ENCODE assay signal across 35 cellular contexts in genomic region chr13:24222756-24223155, GRCh38.
"Had no signal": no experiment of that assay in that cellular context is flagged by ENCODE, and none has a peak within 500 bp of the region (broad histone marks: within the 10 kb centered on the region; RNA-seq: fewer than 3 reads in every experiment).

No MANE protein-coding gene starts in this region.

- H3K27me3 Mint-ChIP-seq: activated CD4-positive, alpha-beta memory T cell treated with anti-CD3 and anti-CD28 coated beads for 36 hours; activated CD4-positive, alpha-beta T cell treated with anti-CD3 and anti-CD28 coated beads, Interleukin-2, amount 10 ng/mL, durations not matched to agents 7 days and 5 days; activated CD8-positive, alpha-beta memory T cell treated with anti-CD3 and anti-CD28 coated beads, Interleukin-2, amount 10 ng/mL, durations not matched to agents 7 days and 5 days; activated naive CD4-positive, alpha-beta T cell treated with anti-CD3 and anti-CD28 coated beads, Interleukin-2, amount 50 U/mL, for 24 hours; activated naive CD8-positive, alpha-beta T cell treated with anti-CD3 and anti-CD28 coated beads for 36 hours; activated naive CD8-positive, alpha-beta T cell treated with anti-CD3 and anti-CD28 coated beads, Interleukin-2, amount 50 U/mL, for 24 hours; central memory CD8-positive, alpha-beta T cell had no signal

- H3K27ac Mint-ChIP-seq: activated CD4-positive, alpha-beta memory T cell treated with anti-CD3 and anti-CD28 coated beads for 36 hours; activated CD4-positive, alpha-beta T cell treated with anti-CD3 and anti-CD28 coated beads, Interleukin-2, amount 10 ng/mL, durations not matched to agents 7 days and 5 days; activated CD8-positive, alpha-beta memory T cell treated with anti-CD3 and anti-CD28 coated beads, Interleukin-2, amount 10 ng/mL, durations not matched to agents 7 days and 5 days; activated CD8-positive, alpha-beta T cell treated with anti-CD3 and anti-CD28 coated beads, Interleukin-2, amount 10 ng/mL, durations not matched to agents 7 days and 5 days; activated naive CD4-positive, alpha-beta T cell treated with anti-CD3 and anti-CD28 coated beads for 36 hours; activated naive CD4-positive, alpha-beta T cell treated with anti-CD3 and anti-CD28 coated beads, Interleukin-2, amount 50 U/mL, for 24 hours; activated naive CD8-positive, alpha-beta T cell treated with anti-CD3 and anti-CD28 coated beads for 36 hours; activated naive CD8-positive, alpha-beta T cell treated with anti-CD3 and anti-CD28 coated beads, Interleukin-2, amount 50 U/mL, for 24 hours; activated T-helper 1 cell treated with anti-CD3 and anti-CD28 coated beads, Interleukin-12 subunit alpha, Interleukin-12 subunit beta, Interleukin-2, Interleukin-4 antibody, amounts not matched to agents 30 ng/mL and 10 ng/mL and 1 ng/mL, durations not matched to agents 14 hours and 24 hours and 36 hours; activated T-helper 2 cell treated with anti-CD3 and anti-CD28 coated beads, Interferon-gamma antibody, Interleukin-2, Interleukin-4, amounts not matched to agents 10 μg/mL and 5 μg/mL and 100 μg/mL, durations not matched to agents 14 hours and 24 hours and 36 hours; WTC11 had no signal

- DNase-seq: activated CD4-positive, alpha-beta memory T cell treated with anti-CD3 and anti-CD28 coated beads for 36 hours; activated CD4-positive, alpha-beta T cell treated with anti-CD3 and anti-CD28 coated beads for 1 hour; activated CD4-positive, alpha-beta T cell treated with anti-CD3 and anti-CD28 coated beads for 4 hours; activated CD4-positive, alpha-beta T cell treated with anti-CD3 and anti-CD28 coated beads, Interleukin-2, amount 10 ng/mL, durations not matched to agents 7 days and 5 days; activated CD8-positive, alpha-beta memory T cell treated with anti-CD3 and anti-CD28 coated beads, Interleukin-2, amount 10 ng/mL, durations not matched to agents 7 days and 5 days; activated CD8-positive, alpha-beta memory T cell treated with anti-CD3 and anti-CD28 coated beads, Interleukin-2, amount 50 U/mL, for 4 hours; activated CD8-positive, alpha-beta T cell treated with anti-CD3 and anti-CD28 coated beads, Interleukin-2, amount 10 ng/mL, durations not matched to agents 7 days and 5 days; activated effector memory CD4-positive, alpha-beta T cell treated with anti-CD3 and anti-CD28 coated beads, Interleukin-2, amount 50 U/mL, for 16 hours; activated naive CD4-positive, alpha-beta T cell treated with anti-CD3 and anti-CD28 coated beads for 36 hours; activated naive CD8-positive, alpha-beta T cell treated with anti-CD3 and anti-CD28 coated beads for 36 hours; activated naive CD8-positive, alpha-beta T cell treated with anti-CD3 and anti-CD28 coated beads, Interleukin-2, amount 50 U/mL, for 24 hours; activated T-cell treated with anti-CD3 and anti-CD28 coated beads, Interleukin-2, amount 50 U/mL, for 1 hour; activated T-cell treated with anti-CD3 and anti-CD28 coated beads, Interleukin-2, amount 50 U/mL, for 48 hours; adrenal gland; brain microvascular endothelial cell; cortex of kidney; dermis blood vessel endothelial cell; effector CD8-positive, alpha-beta T cell; esophagus squamous epithelium; foreskin melanocyte; heart right ventricle; T-helper 2 cell had no signal

- H3K27ac ChIP-seq: ascending aorta, brain microvascular endothelial cell, epithelial cell of prostate, esophagus squamous epithelium, gastroesophageal sphincter, VCaP had no signal

- ATAC-seq: activated CD8-positive, alpha-beta memory T cell treated with anti-CD3 and anti-CD28 coated beads, Interleukin-2, amount 10 ng/mL, durations not matched to agents 7 days and 5 days; activated CD8-positive, alpha-beta T cell treated with anti-CD3 and anti-CD28 coated beads, Interleukin-2, amount 10 ng/mL, durations not matched to agents 7 days and 5 days; activated naive CD8-positive, alpha-beta T cell treated with anti-CD3 and anti-CD28 coated beads, Interleukin-2, amount 50 U/mL, for 24 hours; gastroesophageal sphincter; heart right ventricle; WTC11 had no signal

- H3K4me1 ChIP-seq: ascending aorta, gastroesophageal sphincter had no signal

- H3K27me3 ChIP-seq: adrenal gland, ascending aorta, brain microvascular endothelial cell, esophagus squamous epithelium, gastroesophageal sphincter, heart right ventricle had no signal

- H3K9me3 Mint-ChIP-seq: activated CD4-positive, alpha-beta memory T cell treated with anti-CD3 and anti-CD28 coated beads for 36 hours; activated CD4-positive, alpha-beta T cell treated with anti-CD3 and anti-CD28 coated beads, Interleukin-2, amount 10 ng/mL, durations not matched to agents 7 days and 5 days; activated naive CD4-positive, alpha-beta T cell treated with anti-CD3 and anti-CD28 coated beads for 36 hours; activated naive CD4-positive, alpha-beta T cell treated with anti-CD3 and anti-CD28 coated beads, Interleukin-2, amount 50 U/mL, for 24 hours; activated naive CD8-positive, alpha-beta T cell treated with anti-CD3 and anti-CD28 coated beads for 36 hours; activated naive CD8-positive, alpha-beta T cell treated with anti-CD3 and anti-CD28 coated beads, Interleukin-2, amount 50 U/mL, for 24 hours; activated T-helper 1 cell treated with anti-CD3 and anti-CD28 coated beads, Interleukin-12 subunit alpha, Interleukin-12 subunit beta, Interleukin-2, Interleukin-4 antibody, amounts not matched to agents 30 ng/mL and 10 ng/mL and 1 ng/mL, durations not matched to agents 14 hours and 24 hours and 36 hours; activated T-helper 2 cell treated with anti-CD3 and anti-CD28 coated beads, Interferon-gamma antibody, Interleukin-2, Interleukin-4, amounts not matched to agents 10 μg/mL and 5 μg/mL and 100 μg/mL, durations not matched to agents 14 hours and 24 hours and 36 hours; central memory CD8-positive, alpha-beta T cell; WTC11 had no signal

- FAIRE-seq: bronchial epithelial cell, colon, endometrium, endothelial cell of umbilical vein had no signal

- H3K4me3 ChIP-seq: adrenal gland, ascending aorta, esophagus squamous epithelium, gastroesophageal sphincter, heart right ventricle had no signal

- H3K36me3 Mint-ChIP-seq: activated CD4-positive, alpha-beta memory T cell treated with anti-CD3 and anti-CD28 coated beads for 36 hours; activated CD8-positive, alpha-beta memory T cell treated with anti-CD3 and anti-CD28 coated beads, Interleukin-2, amount 10 ng/mL, durations not matched to agents 7 days and 5 days; activated naive CD4-positive, alpha-beta T cell treated with anti-CD3 and anti-CD28 coated beads, Interleukin-2, amount 50 U/mL, for 24 hours; activated naive CD8-positive, alpha-beta T cell treated with anti-CD3 and anti-CD28 coated beads for 36 hours had no signal

- H3K9me3 ChIP-seq: adrenal gland, ascending aorta, esophagus squamous epithelium, gastroesophageal sphincter, heart right ventricle had no signal

- H3K36me3 ChIP-seq: adrenal gland, ascending aorta, brain microvascular endothelial cell had no signal

- H3K4me3 Mint-ChIP-seq: activated CD4-positive, alpha-beta memory T cell treated with anti-CD3 and anti-CD28 coated beads for 36 hours; activated CD4-positive, alpha-beta T cell treated with anti-CD3 and anti-CD28 coated beads, Interleukin-2, amount 10 ng/mL, durations not matched to agents 7 days and 5 days; activated CD8-positive, alpha-beta memory T cell treated with anti-CD3 and anti-CD28 coated beads, Interleukin-2, amount 10 ng/mL, durations not matched to agents 7 days and 5 days; activated CD8-positive, alpha-beta T cell treated with anti-CD3 and anti-CD28 coated beads, Interleukin-2, amount 10 ng/mL, durations not matched to agents 7 days and 5 days; activated naive CD4-positive, alpha-beta T cell treated with anti-CD3 and anti-CD28 coated beads for 36 hours; activated naive CD4-positive, alpha-beta T cell treated with anti-CD3 and anti-CD28 coated beads, Interleukin-2, amount 50 U/mL, for 24 hours; activated naive CD8-positive, alpha-beta T cell treated with anti-CD3 and anti-CD28 coated beads for 36 hours; activated naive CD8-positive, alpha-beta T cell treated with anti-CD3 and anti-CD28 coated beads, Interleukin-2, amount 50 U/mL, for 24 hours; activated T-helper 1 cell treated with anti-CD3 and anti-CD28 coated beads, Interleukin-12 subunit alpha, Interleukin-12 subunit beta, Interleukin-2, Interleukin-4 antibody, amounts not matched to agents 30 ng/mL and 10 ng/mL and 1 ng/mL, durations not matched to agents 14 hours and 24 hours and 36 hours; WTC11 had no signal
